11 cellular contexts compared by ENCODE assay signal in genomic region chr19:35055715-35056179, GRCh38. TPM values are rescaled to one million over a fixed set of nuclear protein-coding genes. Genes with fewer than 3 reads are reported as not detected.
DNase-seq lines count a peak whose midpoint lies in the region; ATAC-seq, FAIRE-seq and TF ChIP-seq lines count a peak whose summit lies in the region.
"Had no signal": no experiment of that assay in that cellular context is flagged by ENCODE, and none has a peak within 500 bp of the region (broad histone marks: within the 10 kb centered on the region; RNA-seq: fewer than 3 reads in every experiment).

No MANE protein-coding gene starts in this region.

- peak; percentile 56 for TF ChIP-seq RAD21 in Ishikawa (IDR thresholded peaks at IDR 0.05; ENCODE audit: low read depth)
- TF ChIP-seq RAD21 in HepG2 (CRISPR knock-in tag; IDR thresholded peaks at IDR 0.05): no peak

- H3K9me3 ChIP-seq in HepG2 (ENCODE audit: low read length): no peaks in the 10 kb centered on the region

- H3K27ac ChIP-seq in VCaP (no peak overlapping the region), HepG2 (ENCODE audit: extremely low read length, insufficient read depth, low read length) (no peak overlapping the region), coronary artery (no peak overlapping the region)
- H3K27ac ChIP-seq: cardiac muscle cell had no signal

- WGBS in HepG2 (ENCODE audit: low lambda C conversion rate): 92% methylated on average over 3 of the region's 3 CpGs

- no peak overlapping the region for H3K4me2 ChIP-seq in HepG2 (ENCODE audit: low read depth, low read length)

- no peaks in the 10 kb centered on the region for H3K27me3 ChIP-seq in HepG2 (ENCODE audit: control insufficient read depth in 1 of 2, insufficient read depth in 2 of 2, low read length in 2 of 2)
- H3K27me3 ChIP-seq: cardiac muscle cell had no signal

- TF ChIP-seq POLR2A in HepG2 (IDR thresholded peaks at IDR 0.05; ENCODE audit: insufficient read depth in 1 of 2, low read depth in 2 of 2, low read length in 2 of 2): no peak

- POLR2A ChIA-PET in HepG2 (lab: Yijun Ruan, JAX): interaction anchor here (1.8 kb wide), 1 partner anchor 11 kb away, joined by 4 read pairs; no protein-coding TSS in a partner anchor

- intact Hi-C loops in HepG2 (cut with micrococcal nuclease; ENCODE audit: unreplicated experiment): no loop called here

- in situ Hi-C loops in HepG2 (cut with HindIII; ENCODE audit: extremely low pct_ligation_motif_present, low pct_unique_long_range_greater_than_20kb): no loop called here

- H4K20me1 ChIP-seq in HepG2 (ENCODE audit: insufficient read depth, low read length): peaks cover 38% of the 10 kb centered on the region; the same call in 1 of the 2 replicates

- TF ChIP-seq EP300 in Ishikawa (IDR thresholded peaks at IDR 0.05; ENCODE audit: borderline replicate concordance): no peak
- TF ChIP-seq EP300 in HepG2 (IDR thresholded peaks at IDR 0.05; ENCODE audit: low read depth in 2 of 2, low read length in 2 of 2): no peak
- no peak for TF ChIP-seq EP300 in HepG2 (CRISPR knock-in tag; IDR thresholded peaks at IDR 0.05; ENCODE audit: borderline replicate concordance)

- DNase-seq in DMS 273 (lab: John Stamatoyannopoulos, UW; ENCODE audit: unreplicated experiment) (peak; percentile 52), HepG2 (ENCODE audit: low spot score) (no peak), coronary artery (ENCODE audit: low spot score) (no peak)
- DNase-seq: stimulated activated CD4-positive, alpha-beta T cell treated with anti-CD3 and anti-CD28 coated beads, Interleukin-2, amount 100 ng/mL, for 24 hours had no signal

- peaks cover 18 to 32% of the 10 kb centered on the region in 2 experiments; a peak in 4 of 5 replicates for H3K36me3 ChIP-seq in HepG2 (replicated peaks in 1 of 2; ENCODE audit: control insufficient read depth in 1 of 2, insufficient read depth in 2 of 2, low read length in 2 of 2)
- H3K36me3 ChIP-seq: cardiac muscle cell had no signal

- ATAC-seq in HepG2 (peak; percentile 76), GM21786 (IDR thresholded peaks at IDR 0.05; ENCODE audit: unreplicated experiment) (no peak), HG03045 (IDR thresholded peaks at IDR 0.05; ENCODE audit: unreplicated experiment) (no peak), GM18873 (IDR thresholded peaks at IDR 0.05; ENCODE audit: low FRiP score, unreplicated experiment) (no peak)

- no peak overlapping the region for H3K9ac ChIP-seq in HepG2 (ENCODE audit: insufficient read depth, low read depth, low read length)

- no TSS peak for BruUV-seq in HepG2 (replicated peaks; lab: Mats Ljungman, UMichigan)

- TF ChIP-seq CTCF in VCaP (conservative IDR thresholded peaks at IDR 0.05): peak; percentile 60
- peak; percentile 61 for TF ChIP-seq CTCF in HepG2 (CRISPR knock-in tag; IDR thresholded peaks at IDR 0.05)
- TF ChIP-seq CTCF in coronary artery (IDR thresholded peaks at IDR 0.05): no peak

- CTCF ChIA-PET in HepG2 (lab: Yijun Ruan, JAX; ENCODE audit: low intra/inter-chr PET ratio, low total read pairs): no interaction called here

- no peaks in the 10 kb centered on the region for H3K79me2 ChIP-seq in HepG2 (ENCODE audit: insufficient read depth, low read length)

- no peak overlapping the region for H2AFZ ChIP-seq in HepG2 (ENCODE audit: low read length)

- no peaks in the 10 kb centered on the region for H3K4me1 ChIP-seq in HepG2 (ENCODE audit: insufficient read depth, low read length)

- H3K4me3 ChIP-seq in HepG2 (replicated peaks in 1 of 3; ENCODE audit: insufficient read depth in 1 of 3, low read depth in 2 of 3, low read length in 3 of 3) (no peak overlapping the region), coronary artery (no peak overlapping the region)
- H3K4me3 ChIP-seq: cardiac muscle cell, lung had no signal

- peak; percentile 23 for FAIRE-seq in HepG2 (lab: Jason Lieb, UNC)

RNA-seq across cellular contexts. Expression of gene HPN, which starts 14.2 kb away (rescaled TPM):
- total RNA-seq in HepG2 (2016; rRNA removed; fragmentation: Illumina TruSeq; extraction: Trizol): 23.9 and 46.7 TPM in 2 replicates
- total RNA-seq in HepG2 (2016; cell fraction: cytosol; rRNA removed; fragmentation: Illumina TruSeq; extraction: Trizol; ENCODE audit: low read depth): 42.7 and 50.6 TPM in 2 replicates
- 21.2 and 50.0 TPM in 2 replicates for total RNA-seq in HepG2 (2016; cell fraction: insoluble cytoplasmic fraction; rRNA removed; fragmentation: Illumina TruSeq; extraction: Trizol)
- 54.3 and 66.8 TPM in 2 replicates for total RNA-seq in HepG2 (2016; cell fraction: membrane; rRNA removed; fragmentation: Illumina TruSeq; extraction: Trizol)
- 45.3 and 57.3 TPM in 2 replicates for total RNA-seq in HepG2 (2016; cell fraction: nucleus; rRNA removed; fragmentation: Illumina TruSeq; extraction: Trizol)
- 261 and 364 TPM in 2 replicates for polyA plus RNA-seq in HepG2 (2011; rRNA removed)
- 287 and 379 TPM in 2 replicates for polyA plus RNA-seq in HepG2 (2011; cell fraction: cytosol; rRNA removed)
- polyA plus RNA-seq in HepG2 (2011; cell fraction: nucleus; rRNA removed): 902 and 1,132 TPM in 2 replicates
- polyA plus RNA-seq in HepG2 (2012): 157 and 225 TPM in 2 replicates
- 63.0 and 76.1 TPM in 2 replicates for polyA plus RNA-seq in HepG2 (2016; cell fraction: cytosol; fragmentation: Illumina TruSeq; extraction: Trizol; ENCODE audit: low read depth)
- polyA plus RNA-seq in HepG2 (2016; cell fraction: insoluble cytoplasmic fraction; fragmentation: Illumina TruSeq; extraction: Trizol; ENCODE audit: low read depth): 32.2 and 40.3 TPM in 2 replicates
- 76.4 and 86.0 TPM in 2 replicates for polyA plus RNA-seq in HepG2 (2016; cell fraction: membrane; fragmentation: Illumina TruSeq; extraction: Trizol; ENCODE audit: low read depth)
- 121 and 129 TPM in 2 replicates for polyA plus RNA-seq in HepG2 (2016; cell fraction: nucleus; fragmentation: Illumina TruSeq; extraction: Trizol; ENCODE audit: insufficient read depth, low read depth)
- 189 TPM in 1 of 2 replicates, not detected in the other for polyA minus RNA-seq in HepG2 (2011; rRNA and poly(A)+ RNA removed; ENCODE audit: low replicate concordance)
- 86.7 and 119 TPM in 2 replicates for polyA minus RNA-seq in HepG2 (2011; cell fraction: cytosol; rRNA and poly(A)+ RNA removed)
- 78.7 and 86.0 TPM in 2 replicates for polyA minus RNA-seq in HepG2 (2011; cell fraction: nucleus; rRNA and poly(A)+ RNA removed)

RNA-seq across cellular contexts. Expression of gene SCN1B, which starts 25.5 kb away (rescaled TPM):
- total RNA-seq in HepG2 (2016; rRNA removed; fragmentation: Illumina TruSeq; extraction: Trizol): 1.5 and 2.7 TPM in 2 replicates
- 4.5 and 6.0 TPM in 2 replicates for total RNA-seq in HepG2 (2016; cell fraction: cytosol; rRNA removed; fragmentation: Illumina TruSeq; extraction: Trizol; ENCODE audit: low read depth)
- total RNA-seq in HepG2 (2016; cell fraction: insoluble cytoplasmic fraction; rRNA removed; fragmentation: Illumina TruSeq; extraction: Trizol): 1.1 and 2.5 TPM in 2 replicates
- 6.4 and 8.1 TPM in 2 replicates for total RNA-seq in HepG2 (2016; cell fraction: membrane; rRNA removed; fragmentation: Illumina TruSeq; extraction: Trizol)
- 1.5 and 2.0 TPM in 2 replicates for total RNA-seq in HepG2 (2016; cell fraction: nucleus; rRNA removed; fragmentation: Illumina TruSeq; extraction: Trizol)
- polyA plus RNA-seq in HepG2 (2011; rRNA removed): 20.1 and 24.5 TPM in 2 replicates
- 14.0 and 14.1 TPM in 2 replicates for polyA plus RNA-seq in HepG2 (2011; cell fraction: cytosol; rRNA removed)
- 42.7 and 48.8 TPM in 2 replicates for polyA plus RNA-seq in HepG2 (2011; cell fraction: nucleus; rRNA removed)
- 5.5 and 5.6 TPM in 2 replicates for polyA plus RNA-seq in HepG2 (2012)
- polyA plus RNA-seq in HepG2 (2016; cell fraction: cytosol; fragmentation: Illumina TruSeq; extraction: Trizol; ENCODE audit: low read depth): 8.2 and 8.5 TPM in 2 replicates
- polyA plus RNA-seq in HepG2 (2016; cell fraction: insoluble cytoplasmic fraction; fragmentation: Illumina TruSeq; extraction: Trizol; ENCODE audit: low read depth): 1.9 and 2.0 TPM in 2 replicates
- 8.0 and 8.2 TPM in 2 replicates for polyA plus RNA-seq in HepG2 (2016; cell fraction: membrane; fragmentation: Illumina TruSeq; extraction: Trizol; ENCODE audit: low read depth)
- polyA plus RNA-seq in HepG2 (2016; cell fraction: nucleus; fragmentation: Illumina TruSeq; extraction: Trizol; ENCODE audit: insufficient read depth, low read depth): 6.6 and 6.8 TPM in 2 replicates
- polyA minus RNA-seq in HepG2 (2011; rRNA and poly(A)+ RNA removed; ENCODE audit: low replicate concordance): 0.89 and 10.7 TPM in 2 replicates
- 4.2 TPM in 2 replicates for polyA minus RNA-seq in HepG2 (2011; cell fraction: cytosol; rRNA and poly(A)+ RNA removed)
- polyA minus RNA-seq in HepG2 (2011; cell fraction: nucleus; rRNA and poly(A)+ RNA removed): 10.8 and 11.2 TPM in 2 replicates

RNA-seq across cellular contexts. Expression of gene GRAMD1A, which starts 55.6 kb away (rescaled TPM):
- 8.0 and 14.7 TPM in 2 replicates for total RNA-seq in HepG2 (2016; rRNA removed; fragmentation: Illumina TruSeq; extraction: Trizol)
- total RNA-seq in HepG2 (2016; cell fraction: cytosol; rRNA removed; fragmentation: Illumina TruSeq; extraction: Trizol; ENCODE audit: low read depth): 23.3 and 25.4 TPM in 2 replicates
- total RNA-seq in HepG2 (2016; cell fraction: insoluble cytoplasmic fraction; rRNA removed; fragmentation: Illumina TruSeq; extraction: Trizol): 7.2 and 15.9 TPM in 2 replicates
- 26.9 and 28.0 TPM in 2 replicates for total RNA-seq in HepG2 (2016; cell fraction: membrane; rRNA removed; fragmentation: Illumina TruSeq; extraction: Trizol)
- total RNA-seq in HepG2 (2016; cell fraction: nucleus; rRNA removed; fragmentation: Illumina TruSeq; extraction: Trizol): 17.9 and 19.7 TPM in 2 replicates
- 171 and 181 TPM in 2 replicates for polyA plus RNA-seq in HepG2 (2011; rRNA removed)
- polyA plus RNA-seq in HepG2 (2011; cell fraction: cytosol; rRNA removed): 68.5 and 120 TPM in 2 replicates
- polyA plus RNA-seq in HepG2 (2011; cell fraction: nucleus; rRNA removed): 669 and 1,022 TPM in 2 replicates
- 68.6 and 85.6 TPM in 2 replicates for polyA plus RNA-seq in HepG2 (2012)
- 47.6 and 52.1 TPM in 2 replicates for polyA plus RNA-seq in HepG2 (2016; cell fraction: cytosol; fragmentation: Illumina TruSeq; extraction: Trizol; ENCODE audit: low read depth)
- 11.6 and 19.2 TPM in 2 replicates for polyA plus RNA-seq in HepG2 (2016; cell fraction: insoluble cytoplasmic fraction; fragmentation: Illumina TruSeq; extraction: Trizol; ENCODE audit: low read depth)
- 43.5 and 50.9 TPM in 2 replicates for polyA plus RNA-seq in HepG2 (2016; cell fraction: membrane; fragmentation: Illumina TruSeq; extraction: Trizol; ENCODE audit: low read depth)
- 55.7 and 69.0 TPM in 2 replicates for polyA plus RNA-seq in HepG2 (2016; cell fraction: nucleus; fragmentation: Illumina TruSeq; extraction: Trizol; ENCODE audit: insufficient read depth, low read depth)
- polyA minus RNA-seq in HepG2 (2011; rRNA and poly(A)+ RNA removed; ENCODE audit: low replicate concordance): 32.3 and 120 TPM in 2 replicates
- 59.4 and 66.8 TPM in 2 replicates for polyA minus RNA-seq in HepG2 (2011; cell fraction: cytosol; rRNA and poly(A)+ RNA removed)
- polyA minus RNA-seq in HepG2 (2011; cell fraction: nucleus; rRNA and poly(A)+ RNA removed): 94.2 and 105 TPM in 2 replicates

RNA-seq across cellular contexts. Expression of gene FXYD3, which starts 59.9 kb away (rescaled TPM):
- total RNA-seq in HepG2 (2016; rRNA removed; fragmentation: Illumina TruSeq; extraction: Trizol): not detected in 2 replicates
- total RNA-seq in HepG2 (2016; cell fraction: cytosol; rRNA removed; fragmentation: Illumina TruSeq; extraction: Trizol; ENCODE audit: low read depth): not detected in 2 replicates
- not detected in 2 replicates for total RNA-seq in HepG2 (2016; cell fraction: insoluble cytoplasmic fraction; rRNA removed; fragmentation: Illumina TruSeq; extraction: Trizol)
- not detected in 2 replicates for total RNA-seq in HepG2 (2016; cell fraction: membrane; rRNA removed; fragmentation: Illumina TruSeq; extraction: Trizol)
- not detected in 2 replicates for total RNA-seq in HepG2 (2016; cell fraction: nucleus; rRNA removed; fragmentation: Illumina TruSeq; extraction: Trizol)
- polyA plus RNA-seq in HepG2 (2011; rRNA removed): 4.9 and 5.5 TPM in 2 replicates
- 2.7 and 4.0 TPM in 2 replicates for polyA plus RNA-seq in HepG2 (2011; cell fraction: cytosol; rRNA removed)
- polyA plus RNA-seq in HepG2 (2011; cell fraction: nucleus; rRNA removed): 3.8 and 4.8 TPM in 2 replicates
- 3.1 and 5.9 TPM in 2 replicates for polyA plus RNA-seq in HepG2 (2012)
- not detected in 2 replicates for polyA plus RNA-seq in HepG2 (2016; cell fraction: cytosol; fragmentation: Illumina TruSeq; extraction: Trizol; ENCODE audit: low read depth)
- polyA plus RNA-seq in HepG2 (2016; cell fraction: insoluble cytoplasmic fraction; fragmentation: Illumina TruSeq; extraction: Trizol; ENCODE audit: low read depth): not detected in 2 replicates
- not detected in 2 replicates for polyA plus RNA-seq in HepG2 (2016; cell fraction: membrane; fragmentation: Illumina TruSeq; extraction: Trizol; ENCODE audit: low read depth)
- not detected in 2 replicates for polyA plus RNA-seq in HepG2 (2016; cell fraction: nucleus; fragmentation: Illumina TruSeq; extraction: Trizol; ENCODE audit: insufficient read depth, low read depth)
- 1.1 and 15.3 TPM in 2 replicates for polyA minus RNA-seq in HepG2 (2011; rRNA and poly(A)+ RNA removed; ENCODE audit: low replicate concordance)
- 0.99 TPM in 1 of 2 replicates, not detected in the other for polyA minus RNA-seq in HepG2 (2011; cell fraction: cytosol; rRNA and poly(A)+ RNA removed)
- polyA minus RNA-seq in HepG2 (2011; cell fraction: nucleus; rRNA and poly(A)+ RNA removed): 2.6 TPM in 1 of 2 replicates, not detected in the other
- total RNA-seq: cardiac muscle cell had no signal
